Comparison of ENCODE assay signal across 3 cellular contexts in the genomic region with DNA sequence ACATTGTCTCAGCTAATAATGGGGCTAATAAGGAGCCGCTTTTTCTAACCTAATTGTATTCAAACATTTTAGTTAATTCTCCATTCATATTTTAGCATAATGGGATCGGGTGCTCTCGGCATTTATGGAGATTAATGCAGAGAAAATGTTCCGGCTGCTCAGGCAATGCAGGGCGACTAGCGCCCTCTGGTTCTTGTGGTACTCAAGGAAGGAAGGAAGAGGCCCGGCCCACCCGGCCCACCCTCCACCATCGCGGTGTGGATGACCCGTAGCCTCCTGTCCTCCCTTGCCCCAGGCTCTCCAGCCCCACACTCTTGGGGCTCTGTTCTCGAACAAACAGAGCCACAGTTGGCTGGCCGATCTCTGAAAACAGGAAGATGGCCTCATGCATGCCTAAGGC.
TF ChIP-seq lines count a peak whose summit lies in the region.

No MANE protein-coding gene starts in this region.

TF ChIP-seq in SK-N-SH, 30 proteins besides CTCF, POLR2A, EP300 and RAD21:
- TF ChIP-seq ELF1 (IDR thresholded peaks at IDR 0.05) (no peak), SMC3 (IDR thresholded peaks at IDR 0.05; ENCODE audit: low read depth, low read length) (peak; percentile 14; the same call in 1 of the 2 replicates)

TF ChIP-seq in SK-N-SH treated with all-trans-retinoic acid at 6 μM for 48 hours, 23 proteins besides CTCF, POLR2A, EP300 and RAD21:
- no peak for TF ChIP-seq TCF4 (CRISPR knock-in tag; IDR thresholded peaks at IDR 0.05; ENCODE audit: borderline replicate concordance)
- TF ChIP-seq GLIS3 (CRISPR knock-in tag; IDR thresholded peaks at IDR 0.05), result no peak
- TF ChIP-seq ISL1 (CRISPR knock-in tag; IDR thresholded peaks at IDR 0.05), result no peak
- no peak for TF ChIP-seq ZNF70 (CRISPR knock-in tag; IDR thresholded peaks at IDR 0.05)
- TF ChIP-seq ARNTL (CRISPR knock-in tag; IDR thresholded peaks at IDR 0.05; ENCODE audit: borderline replicate concordance, low read depth), result no peak
- TF ChIP-seq, protein P1, sequence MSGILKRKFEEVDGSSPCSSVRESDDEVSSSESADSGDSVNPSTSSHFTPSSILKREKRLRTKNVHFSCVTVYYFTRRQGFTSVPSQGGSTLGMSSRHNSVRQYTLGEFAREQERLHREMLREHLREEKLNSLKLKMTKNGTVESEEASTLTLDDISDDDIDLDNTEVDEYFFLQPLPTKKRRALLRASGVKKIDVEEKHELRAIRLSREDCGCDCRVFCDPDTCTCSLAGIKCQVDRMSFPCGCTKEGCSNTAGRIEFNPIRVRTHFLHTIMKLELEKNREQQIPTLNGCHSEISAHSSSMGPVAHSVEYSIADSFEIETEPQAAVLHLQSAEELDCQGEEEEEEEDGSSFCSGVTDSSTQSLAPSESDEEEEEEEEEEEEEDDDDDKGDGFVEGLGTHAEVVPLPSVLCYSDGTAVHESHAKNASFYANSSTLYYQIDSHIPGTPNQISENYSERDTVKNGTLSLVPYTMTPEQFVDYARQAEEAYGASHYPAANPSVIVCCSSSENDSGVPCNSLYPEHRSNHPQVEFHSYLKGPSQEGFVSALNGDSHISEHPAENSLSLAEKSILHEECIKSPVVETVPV (CRISPR knock-in tag; IDR thresholded peaks at IDR 0.05), result no peak
- no peak for TF ChIP-seq RARB (CRISPR knock-in tag; IDR thresholded peaks at IDR 0.05)
- TF ChIP-seq, protein P2, sequence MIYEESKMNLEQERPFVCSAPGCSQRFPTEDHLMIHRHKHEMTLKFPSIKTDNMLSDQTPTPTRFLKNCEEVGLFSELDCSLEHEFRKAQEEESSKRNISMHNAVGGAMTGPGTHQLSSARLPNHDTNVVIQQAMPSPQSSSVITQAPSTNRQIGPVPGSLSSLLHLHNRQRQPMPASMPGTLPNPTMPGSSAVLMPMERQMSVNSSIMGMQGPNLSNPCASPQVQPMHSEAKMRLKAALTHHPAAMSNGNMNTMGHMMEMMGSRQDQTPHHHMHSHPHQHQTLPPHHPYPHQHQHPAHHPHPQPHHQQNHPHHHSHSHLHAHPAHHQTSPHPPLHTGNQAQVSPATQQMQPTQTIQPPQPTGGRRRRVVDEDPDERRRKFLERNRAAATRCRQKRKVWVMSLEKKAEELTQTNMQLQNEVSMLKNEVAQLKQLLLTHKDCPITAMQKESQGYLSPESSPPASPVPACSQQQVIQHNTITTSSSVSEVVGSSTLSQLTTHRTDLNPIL (CRISPR knock-in tag; IDR thresholded peaks at IDR 0.05; ENCODE audit: low read depth), result no peak
TF ChIP-seq in SK-N-SH treated with all-trans-retinoic acid at 6 μM for 48 hours: peak in this region for 0.

TF ChIP-seq in H1, 55 proteins besides CTCF, POLR2A, EP300 and RAD21:
- TF ChIP-seq KDM5A (IDR thresholded peaks at IDR 0.05; ENCODE audit: low read length), result no peak
- no peak for TF ChIP-seq POU5F1 (IDR thresholded peaks at IDR 0.05; ENCODE audit: low read depth, low read length)
- no peak for TF ChIP-seq SUZ12 (IDR thresholded peaks at IDR 0.05; ENCODE audit: low read length)
- TF ChIP-seq TEAD4 (IDR thresholded peaks at IDR 0.05; ENCODE audit: low read depth, low read length), result no peak
